16 cellular contexts compared by ENCODE assay signal in the genomic region with DNA sequence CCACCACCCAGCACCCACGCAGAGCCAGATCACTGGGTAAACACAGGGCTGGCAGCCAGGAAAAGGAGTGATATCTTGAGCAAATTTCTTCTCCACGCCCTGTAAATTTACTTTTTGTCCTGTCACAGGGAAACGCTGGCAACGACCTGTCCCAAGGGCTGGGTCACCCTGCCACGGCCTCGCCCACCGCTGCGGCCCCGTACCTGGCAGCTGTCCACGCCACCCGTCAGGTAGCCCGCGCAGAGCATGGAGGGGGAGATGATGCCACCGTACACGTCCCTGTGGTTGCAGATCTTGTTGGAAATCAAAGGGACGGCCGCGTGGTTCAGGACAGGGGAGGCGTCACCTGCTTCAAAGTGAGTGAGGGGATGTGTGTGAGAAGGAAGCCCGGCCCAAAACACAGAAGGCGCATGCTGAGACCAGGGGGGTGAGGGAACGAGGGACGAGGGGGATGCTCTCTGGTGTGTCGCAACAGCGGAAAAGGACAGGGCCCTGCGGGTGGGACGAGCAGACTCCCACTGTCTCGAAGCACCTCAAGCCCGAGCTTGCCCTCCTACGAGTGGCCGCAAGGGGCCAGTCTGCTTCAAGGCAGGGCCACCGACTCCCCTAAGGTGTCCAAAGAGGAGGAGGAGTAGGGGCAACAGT. TPM values are rescaled to one million over a fixed set of nuclear protein-coding genes. Genes with fewer than 3 reads are reported as not detected.
DNase-seq lines count a peak whose midpoint lies in the region; FAIRE-seq and TF ChIP-seq lines count a peak whose summit lies in the region.
"Had no signal": no experiment of that assay in that cellular context is flagged by ENCODE, and none has a peak within 500 bp of the region (broad histone marks: within the 10 kb centered on the region; RNA-seq: fewer than 3 reads in every experiment).

No MANE protein-coding gene starts in this region.

- no peak for TF ChIP-seq EP300 in transverse colon (IDR thresholded peaks at IDR 0.05; ENCODE audit: low read depth)

- peak; percentile 44 to 88 for DNase-seq in T47D (ENCODE audit: low read depth in 1 of 2, low spot score in 1 of 2)
- no peak for DNase-seq in MCF 10A (ENCODE audit: unreplicated experiment)
- peak; percentile 65 for DNase-seq in kidney
- DNase-seq in transverse colon, result peak; percentile 65
- no peak for DNase-seq in type B pancreatic cell (ENCODE audit: extremely low spot score, unreplicated experiment)
- no peak for DNase-seq in T-helper 1 cell
- DNase-seq in vagina (ENCODE audit: extremely low spot score in 2 of 2), result no peak
- DNase-seq: COR-L47; GDM1; stimulated activated CD4-positive, alpha-beta T cell treated with anti-CD3 and anti-CD28 coated beads, Interleukin-1b, Interleukin-23, amount 100 ng/mL, for 48 hours had no signal

- in situ Hi-C loops in T47D (cut with HindIII; ENCODE audit: low pct_unique_long_range_greater_than_20kb, low sequenced_read_pairs), result no loop called here
- in situ Hi-C loops in transverse colon (cut with MboI; ENCODE audit: low pct_ligation_motif_present in 1 of 4, low pct_unique_long_range_greater_than_20kb in 1 of 4, low sequenced_read_pairs in 3 of 4), result no loop called here

- H3K9ac ChIP-seq in kidney (ENCODE audit: low read length in 2 of 2), result no peak overlapping the region

- H3K4me1 Mint-ChIP-seq in MCF 10A (ENCODE audit: insufficient read depth, unreplicated experiment) (no peaks in the 10 kb centered on the region), type B pancreatic cell (ENCODE audit: unreplicated experiment) (no peaks in the 10 kb centered on the region)

- H3K9me3 Mint-ChIP-seq in MCF 10A (ENCODE audit: unreplicated experiment), result no peaks in the 10 kb centered on the region
- H3K9me3 Mint-ChIP-seq in type B pancreatic cell, result no peaks in the 10 kb centered on the region
- H3K9me3 Mint-ChIP-seq: activated naive CD4-positive, alpha-beta T cell treated with anti-CD3 and anti-CD28 coated beads, Interleukin-2, amount 50 U/mL, for 24 hours had no signal

- no peaks in the 10 kb centered on the region for H3K36me3 ChIP-seq in kidney (ENCODE audit: control insufficient read depth in 1 of 2, insufficient read depth in 2 of 2, low read length in 2 of 2)
- H3K36me3 ChIP-seq in transverse colon, result no peaks in the 10 kb centered on the region
- no peaks in the 10 kb centered on the region for H3K36me3 ChIP-seq in vagina
- H3K36me3 ChIP-seq: right atrium auricular region had no signal

- POLR2A ChIA-PET in MCF 10A (lab: Yijun Ruan, JAX), result no interaction called here

- no peak for TF ChIP-seq CTCF in MCF 10A (IDR thresholded peaks at IDR 0.05; ENCODE audit: unreplicated experiment)
- TF ChIP-seq CTCF in VCaP (conservative IDR thresholded peaks at IDR 0.05), result no peak
- TF ChIP-seq CTCF in kidney (IDR thresholded peaks at IDR 0.05; ENCODE audit: borderline replicate concordance, extremely low read depth, insufficient read depth), result no peak
- TF ChIP-seq CTCF in transverse colon (IDR thresholded peaks at IDR 0.05), result peak in 2 of 5 experiments; percentile 22 to 64
- TF ChIP-seq CTCF in type B pancreatic cell (conservative IDR thresholded peaks at IDR 0.05), result no peak
- TF ChIP-seq CTCF in vagina (IDR thresholded peaks at IDR 0.05), result no peak

- H3K27ac ChIP-seq in VCaP (peak overlapping the region; percentile 66), kidney (ENCODE audit: low read depth in 2 of 2, low read length in 2 of 2) (no peak overlapping the region), transverse colon (peak overlapping the region; percentile 41 to 71 (median 62)), vagina (no peak overlapping the region)
- H3K27ac ChIP-seq: right atrium auricular region, SK-N-MC had no signal

- FAIRE-seq in kidney (lab: Jason Lieb, UNC), result no peak

- TF ChIP-seq POLR2A in transverse colon (IDR thresholded peaks at IDR 0.05), result peak; percentile 30
- no peak for TF ChIP-seq POLR2A in vagina (IDR thresholded peaks at IDR 0.05)

- CTCF ChIA-PET in MCF 10A (lab: Yijun Ruan, JAX), result no interaction called here

- H3K4me3 Mint-ChIP-seq in MCF 10A (ENCODE audit: unreplicated experiment) (no peak overlapping the region), type B pancreatic cell (no peak overlapping the region)
- H3K4me3 Mint-ChIP-seq: activated naive CD4-positive, alpha-beta T cell treated with anti-CD3 and anti-CD28 coated beads, Interleukin-2, amount 50 U/mL, for 24 hours; nephron had no signal

- H3K9me3 ChIP-seq in kidney (ENCODE audit: control insufficient read depth in 1 of 2, low read length in 2 of 2) (no peaks in the 10 kb centered on the region), transverse colon (no peaks in the 10 kb centered on the region), vagina (no peaks in the 10 kb centered on the region)

- H3K36me3 Mint-ChIP-seq in MCF 10A (ENCODE audit: insufficient read depth, unreplicated experiment), result no peaks in the 10 kb centered on the region
- no peaks in the 10 kb centered on the region for H3K36me3 Mint-ChIP-seq in type B pancreatic cell

- H3K4me3 ChIP-seq in kidney (ENCODE audit: low read length in 2 of 2) (no peak overlapping the region), transverse colon (peak overlapping the region in 1 of 4 donors; percentile 22), vagina (no peak overlapping the region)
- H3K4me3 ChIP-seq: right atrium auricular region, SK-N-MC had no signal

- BruUV-seq in MCF 10A (replicated peaks; lab: Mats Ljungman, UMichigan), result no TSS peak

- intact Hi-C loops in MCF 10A (cut with micrococcal nuclease), result no loop called here
- intact Hi-C loops in kidney (cut with DNase I), result loop anchor here (10.0 kb wide), 1 partner anchor 132 kb away; no protein-coding TSS in a partner anchor
- intact Hi-C loops in transverse colon (cut with DNase I; ENCODE audit: low total_unique reads), result no loop called here
- intact Hi-C loops in vagina (cut with DNase I), result no loop called here

- 58 to 68% methylated on average over 11 to 32 of the region's 32 CpGs for WGBS in transverse colon (ENCODE audit: low coverage in 1 of 2), 2 donors

- H3K27ac Mint-ChIP-seq in MCF 10A (ENCODE audit: low read depth, unreplicated experiment) (no peak overlapping the region), type B pancreatic cell (no peak overlapping the region)
- H3K27ac Mint-ChIP-seq: activated naive CD4-positive, alpha-beta T cell treated with anti-CD3 and anti-CD28 coated beads, Interleukin-2, amount 50 U/mL, for 24 hours; nephron had no signal

- H3K27me3 ChIP-seq in transverse colon (no peaks in the 10 kb centered on the region), vagina (no peaks in the 10 kb centered on the region)
- H3K27me3 ChIP-seq: right atrium auricular region had no signal

- H3K4me1 ChIP-seq in kidney (ENCODE audit: control insufficient read depth in 1 of 2, insufficient read depth in 1 of 2, low read depth in 1 of 2, low read length in 2 of 2) (no peaks in the 10 kb centered on the region), transverse colon (peaks cover 0 to 21% (median 16%) of the 10 kb centered on the region in 4 donors), vagina (no peaks in the 10 kb centered on the region)
- H3K4me1 ChIP-seq: right atrium auricular region had no signal

- H3K27me3 Mint-ChIP-seq in MCF 10A (ENCODE audit: insufficient read depth, unreplicated experiment) (peaks cover 22% of the 10 kb centered on the region), type B pancreatic cell (peaks cover 5% of the 10 kb centered on the region)
- H3K27me3 Mint-ChIP-seq: activated naive CD4-positive, alpha-beta T cell treated with anti-CD3 and anti-CD28 coated beads, Interleukin-2, amount 50 U/mL, for 24 hours had no signal

RNA-seq across cellular contexts. Expression of gene TFF1, which starts 10.1 kb away (rescaled TPM):
- total RNA-seq in MCF 10A (2022) (not detected in 2 replicates), kidney (not detected), transverse colon (10 to 100 TPM in 2 of 4 donors, 1 to 10 TPM in 1, not detected in 1; 8.6 to 45.3 (median 25.8) TPM), type B pancreatic cell (ENCODE audit: low replicate concordance) (42.6 and 136 TPM in 2 replicates), vagina (not detected)
- polyA plus RNA-seq in kidney (ENCODE audit: insufficient read depth, low read depth, low replicate concordance), result not detected
- total RNA-seq: lower leg skin, right atrium auricular region had no signal

RNA-seq across cellular contexts. Expression of gene TMPRSS3, which starts 19.4 kb away (rescaled TPM):
- total RNA-seq in MCF 10A (2022) (2.0 and 2.4 TPM in 2 replicates), kidney (15.4 TPM), transverse colon (1 to 10 TPM in 1 of 4 donors, under 1 TPM in 1, not detected in 2; 0.68 to 1.3 TPM), type B pancreatic cell (ENCODE audit: low replicate concordance) (0.74 and 1.3 TPM in 2 replicates), vagina (0.25 TPM)
- polyA plus RNA-seq in kidney (ENCODE audit: insufficient read depth, low read depth, low replicate concordance), result 3.0 TPM

RNA-seq across cellular contexts. Expression of gene TFF2, which starts 25.7 kb away (rescaled TPM):
- not detected in 2 replicates for total RNA-seq in MCF 10A (2022)
- not detected for total RNA-seq in kidney
- not detected for polyA plus RNA-seq in kidney (ENCODE audit: insufficient read depth, low read depth, low replicate concordance)
- under 1 TPM in 1 of 4 donors, not detected in 3; 0.68 TPM for total RNA-seq in transverse colon
- total RNA-seq in type B pancreatic cell (ENCODE audit: low replicate concordance), result 5.2 and 11.3 TPM in 2 replicates
- total RNA-seq in vagina, result not detected
- total RNA-seq: lower leg skin, right atrium auricular region had no signal

RNA-seq across cellular contexts. Expression of gene UBASH3A, which starts 27.2 kb away (rescaled TPM):
- total RNA-seq in MCF 10A (2022) (not detected in 2 replicates), kidney (2.7 TPM), transverse colon (1 to 10 TPM in 1 of 4 donors, under 1 TPM in 2, not detected in 1; 0.37 to 3.0 (median 0.82) TPM), type B pancreatic cell (ENCODE audit: low replicate concordance) (not detected in 2 replicates), vagina (6.4 TPM)
- not detected for polyA plus RNA-seq in kidney (ENCODE audit: insufficient read depth, low read depth, low replicate concordance)

Comparison
In these comparisons a context has a peak if more than half of its experiments do, and no peak if none do; other contexts are left out.
1. DNase-seq: peak in T47D (2 of 2), kidney (single experiment) and transverse colon (single experiment); none in MCF 10A (single experiment), type B pancreatic cell (single experiment), T-helper 1 cell (0 of 5) and vagina (0 of 2).
2. H3K27ac ChIP-seq: peak in VCaP (single experiment) and transverse colon (4 of 4); none in kidney (0 of 2) and vagina (single experiment).